Comparison of ENCODE assay signal across 19 cellular contexts in the genomic region with DNA sequence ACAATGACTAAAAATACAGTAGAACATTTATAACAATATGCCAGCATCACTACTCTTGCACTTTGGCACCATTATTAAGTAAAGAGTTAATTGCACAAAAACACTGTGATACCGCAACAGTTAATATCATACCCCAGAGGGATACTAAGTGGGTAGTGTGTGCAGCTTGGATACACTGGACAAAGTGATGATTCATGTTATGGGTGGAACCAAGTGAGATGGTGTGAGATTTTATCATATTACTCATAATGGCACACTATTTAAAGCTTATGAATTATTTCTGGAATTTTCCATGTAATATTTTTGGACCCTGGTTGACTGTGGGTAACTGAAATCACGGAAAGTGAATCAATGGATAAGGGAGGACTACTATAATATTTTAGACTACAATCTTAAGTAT.
DNase-seq lines count a peak whose midpoint lies in the region; ATAC-seq and TF ChIP-seq lines count a peak whose summit lies in the region.
"Had no signal": no experiment of that assay in that cellular context is flagged by ENCODE, and none has a peak within 500 bp of the region (broad histone marks: within the 10 kb centered on the region; RNA-seq: fewer than 3 reads in every experiment).

No MANE protein-coding gene starts in this region.

- no peak overlapping the region for H3K14ac ChIP-seq in mesenchymal stem cell (ENCODE audit: low read length in 2 of 2)

- no peak overlapping the region for H2BK5ac ChIP-seq in mesenchymal stem cell (ENCODE audit: low read depth, low read length, poor library complexity, severe bottlenecking)

- H3K4me2 ChIP-seq in mesenchymal stem cell (ENCODE audit: low read length, poor library complexity, severe bottlenecking) = no peak overlapping the region
- H3K4me2 ChIP-seq: BLaER1 had no signal

- peak overlapping the region; percentile 83 for H3K9ac ChIP-seq in mesenchymal stem cell (ENCODE audit: low read length)
- H3K9ac ChIP-seq in colonic mucosa (ENCODE audit: low read depth in 2 of 2, low read length in 2 of 2) = no peak overlapping the region
- H3K9ac ChIP-seq: BLaER1 had no signal

- no CpG with 5 or more reads among the region's 2 CpGs for WGBS in mesenchymal stem cell

- H2BK120ac ChIP-seq in mesenchymal stem cell (ENCODE audit: low read depth, low read length) = no peak overlapping the region

- H2AFZ ChIP-seq in mesenchymal stem cell (ENCODE audit: low read depth, low read length) = no peak overlapping the region

- no peaks in the 10 kb centered on the region for H3K79me1 ChIP-seq in mesenchymal stem cell (replicated peaks; ENCODE audit: low read length, poor library complexity, severe bottlenecking)

- H3K27me3 ChIP-seq in mesenchymal stem cell (ENCODE audit: control insufficient read depth in 1 of 2, insufficient read depth in 1 of 2, low read length in 2 of 2) (no peaks in the 10 kb centered on the region), colonic mucosa (no peaks in the 10 kb centered on the region)
- H3K27me3 ChIP-seq: adrenal gland, BLaER1, SJCRH30, testis had no signal

- H2BK15ac ChIP-seq in mesenchymal stem cell (ENCODE audit: low read depth, poor library complexity, severe bottlenecking) = no peak overlapping the region

- no peak overlapping the region for H4K91ac ChIP-seq in mesenchymal stem cell (ENCODE audit: low read length)

- H4K8ac ChIP-seq in mesenchymal stem cell (ENCODE audit: low read length) = no peak overlapping the region

- peak; percentile 45 for DNase-seq in COLO829 (ENCODE audit: low spot score)
- peak; percentile 35 for DNase-seq in M059J (ENCODE audit: low read depth)
- peak; percentile 55 for DNase-seq in choroid plexus epithelial cell (ENCODE audit: low read depth)
- DNase-seq in mesenchymal stem cell = no peak
- DNase-seq in NCI-H146 (lab: John Stamatoyannopoulos, UW) = no peak
- no peak for DNase-seq in colonic mucosa
- no peak for DNase-seq in medulla oblongata (ENCODE audit: extremely low spot score)
- DNase-seq: activated CD4-positive, alpha-beta memory T cell treated with anti-CD3 and anti-CD28 coated beads for 36 hours; adrenal gland; DND-41; effector CD4-positive, alpha-beta T cell; head of caudate nucleus; MV-4-11; naive thymus-derived CD4-positive, alpha-beta T cell; NCI-H2171; SJCRH30; testis had no signal

- intact Hi-C loops in colonic mucosa (cut with DNase I) = no loop called here

- H3K27ac ChIP-seq in mesenchymal stem cell (ENCODE audit: low read length, poor library complexity, severe bottlenecking) (no peak overlapping the region), colonic mucosa (no peak overlapping the region)
- H3K27ac ChIP-seq: adrenal gland, BLaER1, SJCRH30, testis had no signal

- H3K4me1 ChIP-seq in mesenchymal stem cell (ENCODE audit: control insufficient read depth, insufficient read depth, low read depth, low read length) (peaks cover 4% of the 10 kb centered on the region), colonic mucosa (no peaks in the 10 kb centered on the region)
- H3K4me1 ChIP-seq: adrenal gland, BLaER1, SJCRH30, testis had no signal

- no peak for ATAC-seq in GM21528 (IDR thresholded peaks at IDR 0.05; ENCODE audit: low FRiP score, unreplicated experiment)
- ATAC-seq: naive thymus-derived CD4-positive, alpha-beta T cell had no signal

- no peak overlapping the region for H3K18ac ChIP-seq in mesenchymal stem cell (ENCODE audit: low read depth in 1 of 2, low read length in 2 of 2)

- no peak overlapping the region for H3K4me3 ChIP-seq in choroid plexus epithelial cell (ENCODE audit: low read depth, low read length)
- H3K4me3 ChIP-seq in mesenchymal stem cell (ENCODE audit: insufficient read depth in 1 of 2, low read depth in 1 of 2, low read length in 2 of 2) = peak overlapping the region in 1 of 2 experiments; percentile 47
- H3K4me3 ChIP-seq in colonic mucosa = no peak overlapping the region
- H3K4me3 ChIP-seq: adrenal gland, BLaER1, SJCRH30, testis had no signal

- H3K9me3 ChIP-seq in mesenchymal stem cell (ENCODE audit: control insufficient read depth, low read length) = peaks cover 11% of the 10 kb centered on the region
- no peaks in the 10 kb centered on the region for H3K9me3 ChIP-seq in colonic mucosa
- H3K9me3 ChIP-seq: adrenal gland, BLaER1, SJCRH30, testis had no signal

- TF ChIP-seq CTCF in choroid plexus epithelial cell (conservative IDR thresholded peaks at IDR 0.05; ENCODE audit: low read depth, low read length) (no peak), colonic mucosa (IDR thresholded peaks at IDR 0.05) (no peak)

- H3K36me3 ChIP-seq in mesenchymal stem cell (ENCODE audit: control insufficient read depth in 1 of 2, insufficient read depth in 2 of 2, low read depth in 1 of 2, low read length in 2 of 2) (peaks cover 0 to 5% of the 10 kb centered on the region in 2 experiments), colonic mucosa (no peaks in the 10 kb centered on the region)
- H3K36me3 ChIP-seq: adrenal gland, BLaER1, SJCRH30 had no signal

- no peak overlapping the region for H3K4ac ChIP-seq in mesenchymal stem cell (ENCODE audit: low read depth in 1 of 2, low read length in 2 of 2)

- no peak overlapping the region for H2BK12ac ChIP-seq in mesenchymal stem cell (ENCODE audit: low read length in 2 of 2)

- no peak overlapping the region for H3K23ac ChIP-seq in mesenchymal stem cell (ENCODE audit: low read length in 2 of 2)

- H2AK5ac ChIP-seq in mesenchymal stem cell (ENCODE audit: low read length, severe bottlenecking) = no peak overlapping the region

Comparison
In these comparisons a context has a peak if more than half of its experiments do, and no peak if none do; other contexts are left out.
1. DNase-seq: peak in COLO829 (single experiment), M059J (single experiment) and choroid plexus epithelial cell (single experiment); none in mesenchymal stem cell (single experiment), NCI-H146 (single experiment), colonic mucosa (single experiment) and medulla oblongata (single experiment).